ENCODE assay signal across 9 cellular contexts in genomic region chr5:172886974-172887491, GRCh38. TPM values are rescaled to one million over a fixed set of nuclear protein-coding genes. Genes with fewer than 3 reads are reported as not detected.
A peak's percentile ranks its signal among the peaks of the same experiment; 100 is the strongest.
DNase-seq lines count a peak whose midpoint lies in the region; ATAC-seq, FAIRE-seq and TF ChIP-seq lines count a peak whose summit lies in the region.
"Had no signal": no experiment of that assay in that cellular context is flagged by ENCODE, and none has a peak within 500 bp of the region (broad histone marks: within the 10 kb centered on the region; RNA-seq: fewer than 3 reads in every experiment).

No MANE protein-coding gene starts in this region.

- FAIRE-seq in small intestine (lab: Jason Lieb, UNC), result no peak

- peak overlapping the region; percentile 22 for H3K27ac Mint-ChIP-seq in CD8-positive, alpha-beta T cell
- H3K27ac Mint-ChIP-seq: T-cell had no signal

- no peak for DNase-seq in CD8-positive, alpha-beta T cell
- DNase-seq in cardiac muscle cell (ENCODE audit: low read depth in 1 of 2, low spot score in 1 of 2) (peak in 1 of 2 donors; percentile 99), pons (ENCODE audit: low spot score) (peak; percentile 89), NCI-H1436 treated with DMSO at 0.1 percent for 48 hours (lab: John Stamatoyannopoulos, UW) (no peak), small intestine (no peak)
- DNase-seq in stimulated activated naive CD4-positive, alpha-beta T cell (lab: John Stamatoyannopoulos, UW), result no peak

- no peak overlapping the region for H3K4me3 Mint-ChIP-seq in CD8-positive, alpha-beta T cell
- H3K4me3 Mint-ChIP-seq: T-cell had no signal

- CTCF ChIA-PET in CD8-positive, alpha-beta T cell (lab: Charles Lee), result interaction anchor here (1.6 kb wide), 1 partner anchor 175 kb away, joined by 3 read pairs; no protein-coding TSS in a partner anchor

- no peak overlapping the region for H3K27ac ChIP-seq in CD8-positive, alpha-beta T cell (ENCODE audit: low read depth, low read length)
- H3K27ac ChIP-seq in adipose tissue (ENCODE audit: low read depth, low read length) (peak overlapping the region; percentile 79), cardiac muscle cell (peak overlapping the region; percentile 44), small intestine (ENCODE audit: low read depth in 1 of 2, low read length in 1 of 2) (peak overlapping the region in 1 of 2 donors; percentile 73)

- no peaks in the 10 kb centered on the region for H3K27me3 Mint-ChIP-seq in CD8-positive, alpha-beta T cell (ENCODE audit: low read depth)
- H3K27me3 Mint-ChIP-seq: T-cell had no signal

- peaks cover 57% of the 10 kb centered on the region for H3K36me3 Mint-ChIP-seq in CD8-positive, alpha-beta T cell

- no peak for ATAC-seq in CD8-positive, alpha-beta T cell
- no peak for ATAC-seq in GM19324 (IDR thresholded peaks at IDR 0.05; ENCODE audit: low FRiP score, unreplicated experiment)
- ATAC-seq: T-cell had no signal

- 25 to 68% (median 33%) methylated on average over 17 of the region's 17 CpGs for WGBS in adipose tissue, 3 donors
- 81 to 95% (median 83%) methylated on average over 17 of the region's 17 CpGs for WGBS in small intestine, 3 donors

- intact Hi-C loops in CD8-positive, alpha-beta T cell (cut with DNase I, micrococcal nuclease), result no loop called here

- no peaks in the 10 kb centered on the region for H3K9me3 Mint-ChIP-seq in CD8-positive, alpha-beta T cell
- H3K9me3 Mint-ChIP-seq: T-cell had no signal

- H3K27me3 ChIP-seq in CD8-positive, alpha-beta T cell (ENCODE audit: insufficient read depth, low read length), result no peaks in the 10 kb centered on the region
- no peaks in the 10 kb centered on the region for H3K27me3 ChIP-seq in cardiac muscle cell
- H3K27me3 ChIP-seq in small intestine (ENCODE audit: control insufficient read depth in 2 of 2, insufficient read depth in 2 of 2, low read length in 2 of 2), result no peaks in the 10 kb centered on the region

- H3K4me3 ChIP-seq in CD8-positive, alpha-beta T cell (ENCODE audit: low read depth, low read length), result no peak overlapping the region
- H3K4me3 ChIP-seq in cardiac muscle cell (no peak overlapping the region), small intestine (ENCODE audit: low read depth in 1 of 2, low read length in 2 of 2) (no peak overlapping the region)

- TF ChIP-seq CTCF in CD8-positive, alpha-beta T cell (IDR thresholded peaks at IDR 0.05), result no peak
- no peak for TF ChIP-seq CTCF in cardiac muscle cell (IDR thresholded peaks at IDR 0.05; ENCODE audit: low read depth, low read length)

- POLR2A ChIA-PET in CD8-positive, alpha-beta T cell (lab: Charles Lee), result no interaction called here

- peaks cover 22% of the 10 kb centered on the region for H3K36me3 ChIP-seq in CD8-positive, alpha-beta T cell (ENCODE audit: insufficient read depth, low read length)
- H3K36me3 ChIP-seq in cardiac muscle cell (peaks cover 3% of the 10 kb centered on the region), small intestine (ENCODE audit: control insufficient read depth in 2 of 2, insufficient read depth in 2 of 2, low read length in 2 of 2) (peaks cover 5 to 8% of the 10 kb centered on the region in 2 donors)

- no peaks in the 10 kb centered on the region for H3K9me3 ChIP-seq in CD8-positive, alpha-beta T cell (ENCODE audit: low read length)
- H3K9me3 ChIP-seq in cardiac muscle cell (ENCODE audit: low read depth) (no peaks in the 10 kb centered on the region), small intestine (ENCODE audit: control insufficient read depth, low read depth) (no peaks in the 10 kb centered on the region)

- H3K4me1 ChIP-seq in CD8-positive, alpha-beta T cell (ENCODE audit: insufficient read depth, low read length), result no peaks in the 10 kb centered on the region
- H3K4me1 ChIP-seq in cardiac muscle cell (ENCODE audit: low read depth) (peaks cover 24% of the 10 kb centered on the region), small intestine (ENCODE audit: control insufficient read depth in 2 of 2, insufficient read depth in 1 of 2, low read depth in 1 of 2, low read length in 1 of 2) (no peaks in the 10 kb centered on the region)

- peaks cover 12% of the 10 kb centered on the region for H3K4me1 Mint-ChIP-seq in CD8-positive, alpha-beta T cell (ENCODE audit: low read depth)

RNA-seq across cellular contexts. Expression of gene ERGIC1, which starts 53.0 kb away (rescaled TPM):
- total RNA-seq in CD8-positive, alpha-beta T cell, result 10 to 100 TPM; 61.0 to 61.2 TPM
- 100 to 1,000 TPM in 2 of 3 donors, 10 to 100 TPM in 1; 66.5 to 123 (median 119) TPM for polyA plus RNA-seq in adipose tissue
- 77.3 and 85.1 TPM in 2 replicates for total RNA-seq in cardiac muscle cell
- 15.4 and 22.2 TPM in 2 replicates for polyA plus RNA-seq in cardiac muscle cell
- polyA plus RNA-seq in small intestine, result 100 to 1,000 TPM in 1 of 3 donors, 10 to 100 TPM in 2; 58.1 to 127 (median 64.2) TPM
